17 cellular contexts compared by ENCODE assay signal in genomic region chr6:117706504-117706903, GRCh38.
"Had no signal": no experiment of that assay in that cellular context is flagged by ENCODE, and none has a peak within 500 bp of the region (broad histone marks: within the 10 kb centered on the region; RNA-seq: fewer than 3 reads in every experiment).

No MANE protein-coding gene starts in this region.

- H3K4me1 ChIP-seq: adrenal gland, gastroesophageal sphincter, left ventricle myocardium inferior, psoas muscle, right lobe of liver, suprapubic skin had no signal

- H3K27me3 ChIP-seq: adrenal gland, gastroesophageal sphincter, right lobe of liver, suprapubic skin, upper lobe of left lung had no signal

- ATAC-seq: activated CD4-positive, CD25-positive, alpha-beta regulatory T cell treated with anti-CD3 and anti-CD28 coated beads, Interleukin-2, amount 50 U/mL, for 24 hours; gastroesophageal sphincter; psoas muscle; right lobe of liver; T-cell had no signal

- H3K27me3 Mint-ChIP-seq: T-cell had no signal

- H3K27ac ChIP-seq: adrenal gland, gastroesophageal sphincter, left ventricle myocardium inferior, psoas muscle, right lobe of liver, suprapubic skin, upper lobe of left lung had no signal

- H3K4me3 ChIP-seq: adrenal gland, gastroesophageal sphincter, left ventricle myocardium inferior, psoas muscle, right lobe of liver, suprapubic skin, upper lobe of left lung had no signal

- H3K9me3 Mint-ChIP-seq: activated T-helper 1 cell treated with anti-CD3 and anti-CD28 coated beads, Interleukin-12 subunit alpha, Interleukin-12 subunit beta, Interleukin-2, Interleukin-4 antibody, amounts not matched to agents 30 ng/mL and 10 ng/mL and 1 ng/mL, durations not matched to agents 14 hours and 24 hours and 36 hours; nephron progenitor cell; T-cell had no signal

- H3K4me3 Mint-ChIP-seq: activated T-helper 1 cell treated with anti-CD3 and anti-CD28 coated beads, Interleukin-12 subunit alpha, Interleukin-12 subunit beta, Interleukin-2, Interleukin-4 antibody, amounts not matched to agents 30 ng/mL and 10 ng/mL and 1 ng/mL, durations not matched to agents 14 hours and 24 hours and 36 hours; nephron progenitor cell; T-cell had no signal

- H3K27ac Mint-ChIP-seq: activated T-helper 1 cell treated with anti-CD3 and anti-CD28 coated beads, Interleukin-12 subunit alpha, Interleukin-12 subunit beta, Interleukin-2, Interleukin-4 antibody, amounts not matched to agents 30 ng/mL and 10 ng/mL and 1 ng/mL, durations not matched to agents 14 hours and 24 hours and 36 hours; nephron progenitor cell; T-cell had no signal

- DNase-seq: activated CD4-positive, alpha-beta T cell treated with anti-CD3 and anti-CD28 coated beads, Interleukin-2, amount 50 U/mL, for 48 hours; activated CD8-positive, alpha-beta memory T cell treated with anti-CD3 and anti-CD28 coated beads, Interleukin-2, amount 50 U/mL, for 4 hours; activated naive CD4-positive, alpha-beta T cell treated with Interleukin-2 at 50 U/mL for 16 hours; adrenal gland; effector CD4-positive, alpha-beta T cell; left ventricle myocardium inferior; mesenchymal stem cell; nephron progenitor cell; psoas muscle; right lobe of liver; stimulated activated naive CD4-positive, alpha-beta T cell treated with Interleukin-2 at 50 U/mL for 16 hours; T-cell; upper lobe of left lung had no signal

- H3K4me1 Mint-ChIP-seq: nephron progenitor cell, T-cell had no signal

- H3K9me3 ChIP-seq: adrenal gland, gastroesophageal sphincter, left ventricle myocardium inferior, psoas muscle, right lobe of liver, suprapubic skin, upper lobe of left lung had no signal
